ENCODE assay signal across 9 cellular contexts in the genomic region with DNA sequence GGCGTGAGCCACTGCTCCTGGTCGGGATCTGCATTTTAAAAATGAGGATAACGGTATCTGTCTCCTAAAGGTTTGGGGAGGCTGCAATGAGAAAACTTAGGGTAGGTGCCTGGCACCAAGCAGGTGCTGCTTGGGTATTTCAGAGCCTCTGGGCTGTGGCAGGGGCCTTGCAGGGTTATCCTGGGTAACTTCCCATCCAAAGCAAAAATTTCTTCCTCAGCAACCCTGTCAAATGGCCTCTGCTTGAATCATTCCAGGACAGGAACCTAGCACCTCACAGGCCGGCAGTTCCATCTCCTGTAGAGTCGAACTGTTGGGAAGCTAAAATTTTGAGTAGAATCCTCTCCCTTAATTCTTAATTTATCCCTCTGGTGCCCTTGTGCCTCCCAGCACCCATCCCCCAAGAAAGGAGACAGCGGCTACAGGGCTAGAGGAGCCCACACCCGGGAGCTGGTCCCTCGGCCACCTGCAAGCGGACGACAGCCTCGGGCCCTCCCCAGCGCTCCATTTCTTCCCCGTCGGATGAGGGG. TPM values are rescaled to one million over a fixed set of nuclear protein-coding genes. Genes with fewer than 3 reads are reported as not detected.
DNase-seq lines count a peak whose midpoint lies in the region; ATAC-seq and TF ChIP-seq lines count a peak whose summit lies in the region.
"Had no signal": no experiment of that assay in that cellular context is flagged by ENCODE, and none has a peak within 500 bp of the region (broad histone marks: within the 10 kb centered on the region; RNA-seq: fewer than 3 reads in every experiment).

No MANE protein-coding gene starts in this region.

- peaks cover 1% of the 10 kb centered on the region for H3K4me1 Mint-ChIP-seq in glutamatergic neuron (ENCODE audit: low read depth, unreplicated experiment)

- POLR2A ChIA-PET in RWPE1 (lab: Yijun Ruan, JAX; ENCODE audit: low non-redundant PET) = no interaction called here

- no peak for TF ChIP-seq CTCF in glutamatergic neuron (IDR thresholded peaks at IDR 0.05; ENCODE audit: partially characterized antibody, unreplicated experiment)
- no peak for TF ChIP-seq CTCF in RWPE1 (conservative IDR thresholded peaks at IDR 0.05; ENCODE audit: low read depth)

- no peak overlapping the region for H3K27ac Mint-ChIP-seq in glutamatergic neuron (ENCODE audit: unreplicated experiment)

- peak overlapping the region; percentile 67 for H3K4me3 Mint-ChIP-seq in glutamatergic neuron (ENCODE audit: unreplicated experiment)

- H3K36me3 Mint-ChIP-seq in glutamatergic neuron (ENCODE audit: unreplicated experiment) = no peaks in the 10 kb centered on the region

- CTCF ChIA-PET in RWPE1 (lab: Yijun Ruan, JAX) = interaction anchor here (0.6 to 1.0 kb wide), 3 partner anchors 37 to 185 kb away, joined by 4 to 5 read pairs (median 4); no protein-coding TSS in a partner anchor

- H3K9me3 Mint-ChIP-seq in glutamatergic neuron (ENCODE audit: unreplicated experiment) = peaks cover 6% of the 10 kb centered on the region

- H3K4me3 ChIP-seq in skin epidermis = peak overlapping the region in 6 of 7 experiments; percentile 24 to 53 (median 34)

- no peak overlapping the region for H3K27ac ChIP-seq in skin epidermis
- H3K27ac ChIP-seq in RWPE1 = no peak overlapping the region

- H3K27me3 Mint-ChIP-seq in glutamatergic neuron (ENCODE audit: unreplicated experiment) = peaks cover 23% of the 10 kb centered on the region

- DNase-seq in NCI-H2171 treated with DMSO at 0.1 percent for 48 hours (lab: John Stamatoyannopoulos, UW) = peak; percentile 33
- no peak for DNase-seq in NCI-H2171 (lab: John Stamatoyannopoulos, UW)
- no peak for DNase-seq in glutamatergic neuron
- DNase-seq in amygdala (lab: John Stamatoyannopoulos, UW) = no peak
- DNase-seq in RWPE1 (ENCODE audit: low spot score) = no peak
- DNase-seq in NCI-H524 (lab: John Stamatoyannopoulos, UW) = no peak

- peak; percentile 30 for ATAC-seq in SK-N-SH treated with all-trans-retinoic acid at 6 μM for 48 hours

TF ChIP-seq in SK-N-SH treated with all-trans-retinoic acid at 6 μM for 48 hours, 23 proteins besides CTCF, POLR2A, EP300 and RAD21:
- TF ChIP-seq GLIS3 (CRISPR knock-in tag; IDR thresholded peaks at IDR 0.05) (no peak), BACH2 (CRISPR knock-in tag; IDR thresholded peaks at IDR 0.05; ENCODE audit: borderline replicate concordance) (no peak), RARB (CRISPR knock-in tag; IDR thresholded peaks at IDR 0.05) (no peak), ZC3H10 (CRISPR knock-in tag; IDR thresholded peaks at IDR 0.05) (no peak), ZNF70 (CRISPR knock-in tag; IDR thresholded peaks at IDR 0.05) (no peak), ARNTL (CRISPR knock-in tag; IDR thresholded peaks at IDR 0.05; ENCODE audit: borderline replicate concordance, low read depth) (no peak), ZNF565 (CRISPR knock-in tag; conservative IDR thresholded peaks at IDR 0.05; ENCODE audit: low read depth) (no peak)
- TF ChIP-seq, protein P1, sequence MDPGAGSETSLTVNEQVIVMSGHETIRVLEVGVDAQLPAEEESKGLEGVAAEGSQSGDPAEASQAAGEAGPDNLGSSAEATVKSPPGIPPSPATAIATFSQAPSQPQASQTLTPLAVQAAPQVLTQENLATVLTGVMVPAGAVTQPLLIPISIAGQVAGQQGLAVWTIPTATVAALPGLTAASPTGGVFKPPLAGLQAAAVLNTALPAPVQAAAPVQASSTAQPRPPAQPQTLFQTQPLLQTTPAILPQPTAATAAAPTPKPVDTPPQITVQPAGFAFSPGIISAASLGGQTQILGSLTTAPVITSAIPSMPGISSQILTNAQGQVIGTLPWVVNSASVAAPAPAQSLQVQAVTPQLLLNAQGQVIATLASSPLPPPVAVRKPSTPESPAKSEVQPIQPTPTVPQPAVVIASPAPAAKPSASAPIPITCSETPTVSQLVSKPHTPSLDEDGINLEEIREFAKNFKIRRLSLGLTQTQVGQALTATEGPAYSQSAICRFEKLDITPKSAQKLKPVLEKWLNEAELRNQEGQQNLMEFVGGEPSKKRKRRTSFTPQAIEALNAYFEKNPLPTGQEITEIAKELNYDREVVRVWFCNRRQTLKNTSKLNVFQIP (CRISPR knock-in tag; IDR thresholded peaks at IDR 0.05; ENCODE audit: borderline replicate concordance, low read depth) = no peak
- TF ChIP-seq, protein P2, sequence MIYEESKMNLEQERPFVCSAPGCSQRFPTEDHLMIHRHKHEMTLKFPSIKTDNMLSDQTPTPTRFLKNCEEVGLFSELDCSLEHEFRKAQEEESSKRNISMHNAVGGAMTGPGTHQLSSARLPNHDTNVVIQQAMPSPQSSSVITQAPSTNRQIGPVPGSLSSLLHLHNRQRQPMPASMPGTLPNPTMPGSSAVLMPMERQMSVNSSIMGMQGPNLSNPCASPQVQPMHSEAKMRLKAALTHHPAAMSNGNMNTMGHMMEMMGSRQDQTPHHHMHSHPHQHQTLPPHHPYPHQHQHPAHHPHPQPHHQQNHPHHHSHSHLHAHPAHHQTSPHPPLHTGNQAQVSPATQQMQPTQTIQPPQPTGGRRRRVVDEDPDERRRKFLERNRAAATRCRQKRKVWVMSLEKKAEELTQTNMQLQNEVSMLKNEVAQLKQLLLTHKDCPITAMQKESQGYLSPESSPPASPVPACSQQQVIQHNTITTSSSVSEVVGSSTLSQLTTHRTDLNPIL (CRISPR knock-in tag; IDR thresholded peaks at IDR 0.05; ENCODE audit: low read depth) = no peak

RNA-seq across cellular contexts. Expression of a gene that starts 0.9 kb away (rescaled TPM):
- total RNA-seq in glutamatergic neuron (ENCODE audit: unreplicated experiment) = 1.3 TPM

RNA-seq across cellular contexts. Expression of a gene that starts 5.6 kb away (rescaled TPM):
- not detected for total RNA-seq in glutamatergic neuron (ENCODE audit: unreplicated experiment)
- total RNA-seq: myocyte had no signal

RNA-seq across cellular contexts. Expression of a gene that starts 16.4 kb away (rescaled TPM):
- total RNA-seq in glutamatergic neuron (ENCODE audit: unreplicated experiment) = 35.5 TPM

RNA-seq across cellular contexts. Expression of a gene that starts 21.1 kb away (rescaled TPM):
- total RNA-seq in glutamatergic neuron (ENCODE audit: unreplicated experiment) = not detected
- total RNA-seq: myocyte had no signal

RNA-seq across cellular contexts. Expression of a gene that starts 30.7 kb away (rescaled TPM):
- total RNA-seq in glutamatergic neuron (ENCODE audit: unreplicated experiment) = not detected
- total RNA-seq: myocyte had no signal
